In genomic region chr4:78811034-78811433, GRCh38 we compare ENCODE assay signal across 1 cellular context.
TF ChIP-seq lines count a peak whose summit lies in the region.

No MANE protein-coding gene starts in this region.

TF ChIP-seq in GM23338, 12 proteins besides CTCF, POLR2A, EP300 and RAD21 (continued from another document):
- no peak for TF ChIP-seq REST (IDR thresholded peaks at IDR 0.05; ENCODE audit: unreplicated experiment)
TF ChIP-seq in GM23338: peak in this region for 0.
